Comparison of ENCODE assay signal across 1 cellular context in the genomic region with DNA sequence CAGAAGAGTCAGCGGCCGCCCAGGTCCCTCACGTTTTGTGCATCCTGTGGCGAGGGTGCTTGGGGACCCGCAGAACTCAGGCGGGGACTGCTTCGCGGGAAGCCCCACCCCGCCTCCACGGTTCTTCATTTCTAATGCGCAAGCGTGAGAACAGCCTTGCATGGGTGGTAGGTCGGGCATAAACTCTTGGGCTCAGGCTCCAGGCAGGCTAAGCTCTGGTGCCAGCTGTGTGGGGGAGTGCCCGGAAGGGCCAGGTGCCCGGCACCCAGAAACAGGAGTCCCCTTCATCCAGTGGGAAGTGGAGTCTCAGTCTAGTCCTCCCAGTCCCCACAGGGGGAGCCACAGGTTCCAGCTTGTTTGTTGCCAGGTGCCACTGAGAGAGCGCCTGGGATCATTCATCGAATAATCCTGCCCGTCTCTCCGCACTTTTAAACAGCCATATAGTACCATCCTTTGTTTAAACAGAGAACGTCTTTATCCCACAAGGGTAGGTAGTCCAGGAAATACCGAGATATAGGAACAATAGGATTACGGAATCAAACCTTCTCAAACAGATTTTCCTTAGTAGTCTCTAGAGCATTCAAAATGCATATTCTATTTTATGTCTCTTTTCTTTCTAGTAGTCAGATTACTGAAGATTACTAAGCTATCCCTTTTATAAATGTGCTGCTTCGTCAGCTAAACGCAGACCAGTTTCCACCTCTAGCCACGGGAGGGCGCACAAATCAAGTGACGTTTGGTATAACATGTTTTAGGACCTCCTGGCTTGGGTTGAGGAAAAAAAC.
TF ChIP-seq lines count a peak whose summit lies in the region.

No MANE protein-coding gene starts in this region.

TF ChIP-seq in H1, 55 proteins besides CTCF, POLR2A, EP300 and RAD21:
- TF ChIP-seq TBP (IDR thresholded peaks at IDR 0.05; ENCODE audit: low read depth, low read length), result 0 out of 2 replicates have a peak, but pooled peaks have one; percentile 17
- TF ChIP-seq, protein P1, sequence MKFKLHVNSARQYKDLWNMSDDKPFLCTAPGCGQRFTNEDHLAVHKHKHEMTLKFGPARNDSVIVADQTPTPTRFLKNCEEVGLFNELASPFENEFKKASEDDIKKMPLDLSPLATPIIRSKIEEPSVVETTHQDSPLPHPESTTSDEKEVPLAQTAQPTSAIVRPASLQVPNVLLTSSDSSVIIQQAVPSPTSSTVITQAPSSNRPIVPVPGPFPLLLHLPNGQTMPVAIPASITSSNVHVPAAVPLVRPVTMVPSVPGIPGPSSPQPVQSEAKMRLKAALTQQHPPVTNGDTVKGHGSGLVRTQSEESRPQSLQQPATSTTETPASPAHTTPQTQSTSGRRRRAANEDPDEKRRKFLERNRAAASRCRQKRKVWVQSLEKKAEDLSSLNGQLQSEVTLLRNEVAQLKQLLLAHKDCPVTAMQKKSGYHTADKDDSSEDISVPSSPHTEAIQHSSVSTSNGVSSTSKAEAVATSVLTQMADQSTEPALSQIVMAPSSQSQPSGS (IDR thresholded peaks at IDR 0.05; ENCODE audit: low read length), result 0 out of 2 replicates have a peak, but pooled peaks have one; percentile 33
- TF ChIP-seq MAFK (IDR thresholded peaks at IDR 0.05; ENCODE audit: low read depth, low read length), result peak; percentile 39; the same call in 1 of the 2 replicates
- TF ChIP-seq RBBP5 (IDR thresholded peaks at IDR 0.05; ENCODE audit: borderline replicate concordance, low read depth, low read length), result no peak
- 0 out of 2 replicates have a peak, but pooled peaks have one; percentile 26 for TF ChIP-seq TAF1 (IDR thresholded peaks at IDR 0.05; ENCODE audit: low read depth, low read length)
- no peak for TF ChIP-seq TAF7 (optimal IDR thresholded peaks at IDR 0.05; ENCODE audit: borderline replicate concordance, low read depth, low read length)
- TF ChIP-seq CTBP2 (IDR thresholded peaks at IDR 0.05; ENCODE audit: borderline replicate concordance, insufficient read depth, insufficient read length, low read length), result peak; percentile 40
- TF ChIP-seq CREB1 (IDR thresholded peaks at IDR 0.05), result peak; percentile 72; the same call in 1 of the 2 replicates
